Comparison of ENCODE assay signal across 8 cellular contexts in genomic region chr9:124286292-124286931, GRCh38. TPM values are rescaled to one million over a fixed set of nuclear protein-coding genes. Genes with fewer than 3 reads are reported as not detected.
DNase-seq lines count a peak whose midpoint lies in the region; ATAC-seq and TF ChIP-seq lines count a peak whose summit lies in the region.

No MANE protein-coding gene starts in this region.

- no peak overlapping the region for H3K4me3 ChIP-seq in CD8-positive, alpha-beta T cell (ENCODE audit: low read depth, low read length)
- H3K4me3 ChIP-seq in liver (ENCODE audit: low read depth in 1 of 3, low read length in 3 of 3): peak overlapping the region in 1 of 3 donors; percentile 4

- no peaks in the 10 kb centered on the region for H3K36me3 ChIP-seq in CD8-positive, alpha-beta T cell (ENCODE audit: insufficient read depth, low read length)
- no peaks in the 10 kb centered on the region for H3K36me3 ChIP-seq in liver (ENCODE audit: control insufficient read depth in 4 of 4, insufficient read depth in 3 of 4, low read depth in 1 of 4, low read length in 3 of 4)

- H3K9me3 Mint-ChIP-seq in CD8-positive, alpha-beta T cell: no peaks in the 10 kb centered on the region
- H3K9me3 Mint-ChIP-seq in IgD-negative memory B cell: no peaks in the 10 kb centered on the region

- peak overlapping the region; percentile 74 for H3K27ac Mint-ChIP-seq in CD8-positive, alpha-beta T cell
- H3K27ac Mint-ChIP-seq in IgD-negative memory B cell: peak overlapping the region; percentile 95 to 99 (median 98)

- no peaks in the 10 kb centered on the region for H3K27me3 Mint-ChIP-seq in CD8-positive, alpha-beta T cell (ENCODE audit: low read depth)
- H3K27me3 Mint-ChIP-seq in IgD-negative memory B cell: peaks cover 2% of the 10 kb centered on the region

- no peak overlapping the region for H3K27ac ChIP-seq in CD8-positive, alpha-beta T cell (ENCODE audit: low read depth, low read length)
- peak overlapping the region; percentile 95 to 98 for H3K27ac ChIP-seq in liver (ENCODE audit: low read depth in 1 of 2, low read length in 2 of 2)

- no peak for TF ChIP-seq POLR2A in erythroblast (IDR thresholded peaks at IDR 0.05; ENCODE audit: low read length)

- TF ChIP-seq CTCF in CD8-positive, alpha-beta T cell (IDR thresholded peaks at IDR 0.05): no peak
- TF ChIP-seq CTCF in liver (IDR thresholded peaks at IDR 0.05; ENCODE audit: low read depth, low read length, missing input control): no peak

- no peaks in the 10 kb centered on the region for H3K9me3 ChIP-seq in CD8-positive, alpha-beta T cell (ENCODE audit: low read length)
- H3K9me3 ChIP-seq in liver (ENCODE audit: control insufficient read depth in 4 of 4, low read length in 3 of 4): no peaks in the 10 kb centered on the region

- H3K9ac ChIP-seq in liver (ENCODE audit: low read depth in 1 of 2, low read length in 2 of 2): peak overlapping the region; percentile 61 to 78

- no peaks in the 10 kb centered on the region for H3K27me3 ChIP-seq in CD8-positive, alpha-beta T cell (ENCODE audit: insufficient read depth, low read length)
- H3K27me3 ChIP-seq in liver (ENCODE audit: control insufficient read depth in 4 of 4, insufficient read depth in 4 of 4, low read length in 3 of 4): no peaks in the 10 kb centered on the region

- peak overlapping the region; percentile 26 for H3K4me3 Mint-ChIP-seq in CD8-positive, alpha-beta T cell
- H3K4me3 Mint-ChIP-seq in IgD-negative memory B cell: peak overlapping the region; percentile 81 to 96 (median 89)

- CTCF ChIA-PET in CD8-positive, alpha-beta T cell (lab: Charles Lee): interaction anchor here (1.2 kb wide), 1 partner anchor 160 kb away, joined by 4 read pairs; no protein-coding TSS in a partner anchor

- intact Hi-C loops in CD8-positive, alpha-beta T cell (cut with DNase I, micrococcal nuclease): no loop called here

- H3K4me1 ChIP-seq in CD8-positive, alpha-beta T cell (ENCODE audit: insufficient read depth, low read length): peaks cover 15% of the 10 kb centered on the region
- H3K4me1 ChIP-seq in liver (ENCODE audit: control insufficient read depth in 4 of 4, insufficient read depth in 4 of 4, low read length in 3 of 4): peaks cover 42 to 82% (median 66%) of the 10 kb centered on the region in 4 donors

- no peaks in the 10 kb centered on the region for H3K36me3 Mint-ChIP-seq in CD8-positive, alpha-beta T cell
- no peaks in the 10 kb centered on the region for H3K36me3 Mint-ChIP-seq in IgD-negative memory B cell

- peaks cover 18% of the 10 kb centered on the region for H3K4me1 Mint-ChIP-seq in CD8-positive, alpha-beta T cell (ENCODE audit: low read depth)
- H3K4me1 Mint-ChIP-seq in IgD-negative memory B cell: peaks cover 60 to 67% (median 63%) of the 10 kb centered on the region in 3 donors

- DNase-seq in CD8-positive, alpha-beta T cell: peak in 5 of 7 experiments; percentile 8 to 52 (median 33)
- peak; percentile 88 for DNase-seq in activated effector memory CD4-positive, alpha-beta T cell treated with anti-CD3 and anti-CD28 coated beads, Interleukin-2, amount 50 U/mL, for 16 hours
- DNase-seq in stimulated activated CD8-positive, alpha-beta memory T cell treated with anti-CD3 and anti-CD28 coated beads, Interleukin-4, amount 100 ng/mL, for 48 hours: peak; percentile 79
- no peak for DNase-seq in erythroblast (lab: John Stamatoyannopoulos, UW)
- no peak for DNase-seq in HPDE6-E6E7 (ENCODE audit: extremely low spot score)

- ATAC-seq in CD8-positive, alpha-beta T cell: peak; percentile 78
- ATAC-seq in GM19463 (IDR thresholded peaks at IDR 0.05; ENCODE audit: unreplicated experiment): peak; percentile 58

- 25% methylated on average over 14 of the region's 14 CpGs for WGBS in liver

- TF ChIP-seq RAD21 in liver (IDR thresholded peaks at IDR 0.05): peak in 1 of 2 donors; percentile 19

- POLR2A ChIA-PET in CD8-positive, alpha-beta T cell (lab: Charles Lee): no interaction called here

TF ChIP-seq in liver, 16 proteins besides CTCF, POLR2A, EP300 and RAD21:
- no peak for TF ChIP-seq FOXA1 (IDR thresholded peaks at IDR 0.05)
- peak; percentile 25 for TF ChIP-seq SP1 (IDR thresholded peaks at IDR 0.05)
- no peak for TF ChIP-seq EGR1 (IDR thresholded peaks at IDR 0.05; ENCODE audit: low read depth in 2 of 2)
- TF ChIP-seq REST (IDR thresholded peaks at IDR 0.05): no peak
- TF ChIP-seq ZBTB33 (IDR thresholded peaks at IDR 0.05): no peak
- peak; percentile 61 for TF ChIP-seq FOXA2 (IDR thresholded peaks at IDR 0.05)
- TF ChIP-seq ATF3 (IDR thresholded peaks at IDR 0.05): no peak
- peak; percentile 58 to 59 for TF ChIP-seq RXRA (IDR thresholded peaks at IDR 0.05)
- TF ChIP-seq YY1 (IDR thresholded peaks at IDR 0.05): no peak
- TF ChIP-seq HNF4A (conservative IDR thresholded peaks at IDR 0.05): peak; percentile 68 to 77
- TF ChIP-seq MAX (IDR thresholded peaks at IDR 0.05): peak; percentile 72
- TF ChIP-seq TAF1 (conservative IDR thresholded peaks at IDR 0.05): no peak
- no peak for TF ChIP-seq HNF4G (IDR thresholded peaks at IDR 0.05)
- peak in 1 of 2 donors; percentile 13 for TF ChIP-seq GABPA (IDR thresholded peaks at IDR 0.05 in 1 of 2, conservative IDR thresholded peaks at IDR 0.05 in 1 of 2)
- peak; percentile 5 for TF ChIP-seq NR2F2 (IDR thresholded peaks at IDR 0.05)
- peak in 1 of 2 donors; percentile 50 for TF ChIP-seq JUND (IDR thresholded peaks at IDR 0.05)

RNA-seq across cellular contexts. Expression of gene NEK6, which starts 28.7 kb away (rescaled TPM):
- 1 to 10 TPM; 2.0 to 2.5 TPM for total RNA-seq in CD8-positive, alpha-beta T cell
- 76.2 TPM for polyA plus RNA-seq in IgD-negative memory B cell
- total RNA-seq in liver: 10 to 100 TPM; 36.4 to 48.5 TPM
- polyA plus RNA-seq in liver: 10 to 100 TPM; 32.5 to 49.7 TPM

Comparison
In these comparisons a context has a peak if more than half of its experiments do, and no peak if none do; other contexts are left out.
1. DNase-seq: peak in CD8-positive, alpha-beta T cell (5 of 7), activated effector memory CD4-positive, alpha-beta T cell treated with anti-CD3 and anti-CD28 coated beads, Interleukin-2, amount 50 U/mL, for 16 hours (single experiment) and stimulated activated CD8-positive, alpha-beta memory T cell treated with anti-CD3 and anti-CD28 coated beads, Interleukin-4, amount 100 ng/mL, for 48 hours (single experiment); none in erythroblast (0 of 2) and HPDE6-E6E7 (single experiment).
2. RNA of gene NEK6, which starts 28.7 kb away (total RNA-seq): 36.4 to 48.5 TPM in liver; 2.0 to 2.5 TPM in CD8-positive, alpha-beta T cell; every median in the first group is over 10 times any median in the second.